Comparison of ENCODE assay signal across 9 cellular contexts in genomic region chr5:76622973-76623596, GRCh38. TPM values are rescaled to one million over a fixed set of nuclear protein-coding genes. Genes with fewer than 3 reads are reported as not detected.
DNase-seq lines count a peak whose midpoint lies in the region; ATAC-seq and TF ChIP-seq lines count a peak whose summit lies in the region.
"Had no signal": no experiment of that assay in that cellular context is flagged by ENCODE, and none has a peak within 500 bp of the region (broad histone marks: within the 10 kb centered on the region; RNA-seq: fewer than 3 reads in every experiment).

Gene F2RL2, minus strand, starts transcription at chr5:76623403. Its CDS starts 173 bp downstream, at chr5:76623230.

- no peaks in the 10 kb centered on the region for H3K79me1 ChIP-seq in H9 (ENCODE audit: insufficient read depth, low read depth, low read length, poor library complexity, severe bottlenecking)

- H3K27ac ChIP-seq in H9 (ENCODE audit: insufficient read length, low read depth, low read length) (no peak within 1 kb of the TSS), sigmoid colon (peak within 1 kb of the TSS; percentile 4 to 59 (median 45)), MM.1S (ENCODE audit: low read length) (no peak within 1 kb of the TSS)

- H2AFZ ChIP-seq in H9 (ENCODE audit: low read length), result no peak within 1 kb of the TSS
- H2AFZ ChIP-seq in MM.1S (ENCODE audit: low read length), result no peak within 1 kb of the TSS

- no peak within 1 kb of the TSS for H4K5ac ChIP-seq in H9 (ENCODE audit: insufficient read length, low read depth, low read length)

- no CpG with 5 or more reads among the region's 7 CpGs for WGBS in H9 (ENCODE audit: extremely low coverage, insufficient read length, low lambda C conversion rate)
- WGBS in sigmoid colon, 2 donors, result 55 to 75% methylated on average over 7 of the region's 7 CpGs

- H3T11ph ChIP-seq in H9 (ENCODE audit: low read length), result no peak within 1 kb of the TSS

- peaks cover 11 to 22% of the 10 kb centered on the region in 2 experiments for H3K4me1 Mint-ChIP-seq in H9
- H3K4me1 Mint-ChIP-seq in T-helper 17 cell, result peaks cover 30% of the 10 kb centered on the region
- H3K4me1 Mint-ChIP-seq in progenitor cell of endocrine pancreas (ENCODE audit: low read depth), result peaks cover 7% of the 10 kb centered on the region

- H3K27me3 Mint-ChIP-seq in H9 (ENCODE audit: low read depth) (no peaks in the 10 kb centered on the region), T-helper 17 cell (no peaks in the 10 kb centered on the region), progenitor cell of endocrine pancreas (peaks cover 7% of the 10 kb centered on the region)

- no peak within 1 kb of the TSS for H3K14ac ChIP-seq in H9 (ENCODE audit: insufficient read depth, low read length)

- no peak within 1 kb of the TSS for H2BK12ac ChIP-seq in H9 (ENCODE audit: insufficient read length, low read depth, low read length)

- intact Hi-C loops in sigmoid colon (cut with DNase I), result no loop called here

- H2BK20ac ChIP-seq in H9 (ENCODE audit: low read depth, low read length, poor library complexity, severe bottlenecking), result no peak within 1 kb of the TSS

- no peak within 1 kb of the TSS for H3K4ac ChIP-seq in H9 (ENCODE audit: low read depth, low read length)

- no peak within 1 kb of the TSS for H3K18ac ChIP-seq in H9 (ENCODE audit: insufficient read length, low read depth, low read length)

- no peaks in the 10 kb centered on the region for H3F3A ChIP-seq in MM.1S (ENCODE audit: insufficient read depth, low read length)

- no peak within 1 kb of the TSS for H3K9ac ChIP-seq in H9 (ENCODE audit: extremely low read depth, insufficient read length, low read length)
- no peak within 1 kb of the TSS for H3K9ac ChIP-seq in MM.1S (ENCODE audit: low read length)

- H3K27ac Mint-ChIP-seq in H9 (peak within 1 kb of the TSS in 2 of 3 experiments; percentile 39 to 56; a peak in 2 of 7 replicates), T-helper 17 cell (peak within 1 kb of the TSS; percentile 81), progenitor cell of endocrine pancreas (no peak within 1 kb of the TSS)

- H3K4me3 ChIP-seq in sigmoid colon (peak within 1 kb of the TSS; percentile 10 to 21 (median 14)), MM.1S (ENCODE audit: low read length) (no peak within 1 kb of the TSS)

- no peak within 1 kb of the TSS for H4K8ac ChIP-seq in H9 (replicated peaks; ENCODE audit: insufficient read length, low read depth, low read length)

- H3K4me3 Mint-ChIP-seq in H9, result no peak within 1 kb of the TSS
- H3K4me3 Mint-ChIP-seq in T-helper 17 cell, result no peak within 1 kb of the TSS
- no peak within 1 kb of the TSS for H3K4me3 Mint-ChIP-seq in progenitor cell of endocrine pancreas (ENCODE audit: low read depth)

- H3K9me3 ChIP-seq in H9 (ENCODE audit: control insufficient read depth, low read depth, low read length), result no peaks in the 10 kb centered on the region
- H3K9me3 ChIP-seq in T-helper 17 cell (ENCODE audit: control insufficient read depth, low read length, poor library complexity, severe bottlenecking), result no peaks in the 10 kb centered on the region
- H3K9me3 ChIP-seq in sigmoid colon, result no peaks in the 10 kb centered on the region
- H3K9me3 ChIP-seq in MM.1S (replicated peaks; ENCODE audit: insufficient read depth, low read length), result no peaks in the 10 kb centered on the region

- no peak within 1 kb of the TSS for H2AK5ac ChIP-seq in H9 (ENCODE audit: insufficient read length, low read length)

- H2BK120ac ChIP-seq in H9 (ENCODE audit: low read depth, low read length, poor library complexity, severe bottlenecking), result no peak within 1 kb of the TSS

- no peak within 1 kb of the TSS for H3K23ac ChIP-seq in H9 (ENCODE audit: insufficient read length, low read depth, low read length)

- no peak within 1 kb of the TSS for H2BK15ac ChIP-seq in H9 (ENCODE audit: low read depth, low read length)

- H3K4me1 ChIP-seq in H9 (ENCODE audit: insufficient read depth, low read length) (0 out of 2 replicates have a peak, but pooled peaks cover 3% of the 10 kb centered on the region), sigmoid colon (no peaks in the 10 kb centered on the region), MM.1S (ENCODE audit: low read length) (no peaks in the 10 kb centered on the region)

- peak within 1 kb of the TSS; percentile 15 for H2BK5ac ChIP-seq in H9 (ENCODE audit: insufficient read length, low read length)

- H3K27me3 ChIP-seq in H9 (ENCODE audit: insufficient read depth, low read length) (no peaks in the 10 kb centered on the region), sigmoid colon (no peaks in the 10 kb centered on the region), MM.1S (replicated peaks; ENCODE audit: insufficient read depth, low read length) (no peaks in the 10 kb centered on the region)

- H3K56ac ChIP-seq in H9 (ENCODE audit: insufficient read length, low read depth, low read length), result no peak within 1 kb of the TSS

- H3K4me2 ChIP-seq in H9 (ENCODE audit: insufficient read depth, insufficient read length, low read length), result no peak within 1 kb of the TSS
- no peak within 1 kb of the TSS for H3K4me2 ChIP-seq in MM.1S (ENCODE audit: low read depth, low read length)

- ATAC-seq in T-helper 17 cell, result no peak
- no peak for ATAC-seq in HG03175 (IDR thresholded peaks at IDR 0.05; ENCODE audit: unreplicated experiment)

- H3K36me3 ChIP-seq in sigmoid colon (no peaks in the 10 kb centered on the region), MM.1S (replicated peaks; ENCODE audit: insufficient read depth, low read length) (no peaks in the 10 kb centered on the region)

- TF ChIP-seq EP300 in sigmoid colon (IDR thresholded peaks at IDR 0.05), result no peak

- no peak for TF ChIP-seq CTCF in H9 (conservative IDR thresholded peaks at IDR 0.05)
- no peak for TF ChIP-seq CTCF in sigmoid colon (IDR thresholded peaks at IDR 0.05)
- TF ChIP-seq CTCF in MM.1S (IDR thresholded peaks at IDR 0.05; ENCODE audit: low read length), result no peak
- TF ChIP-seq CTCF in progenitor cell of endocrine pancreas (IDR thresholded peaks at IDR 0.05; ENCODE audit: unreplicated experiment), result no peak

- H3K36me3 Mint-ChIP-seq in H9 (ENCODE audit: insufficient read depth in 1 of 3, low read depth in 3 of 3), result peaks cover 0 to 5% (median under 1%) of the 10 kb centered on the region in 3 experiments; a peak in 2 of 7 replicates
- H3K36me3 Mint-ChIP-seq in T-helper 17 cell (ENCODE audit: low read depth), result peaks cover 12% of the 10 kb centered on the region
- no peaks in the 10 kb centered on the region for H3K36me3 Mint-ChIP-seq in progenitor cell of endocrine pancreas (ENCODE audit: insufficient read depth)

- H3K9me2 ChIP-seq in MM.1S (replicated peaks; ENCODE audit: insufficient read depth, low read length), result no peaks in the 10 kb centered on the region

- no peak for TF ChIP-seq POLR2A in sigmoid colon (IDR thresholded peaks at IDR 0.05)

- H3K79me2 ChIP-seq in H9 (ENCODE audit: insufficient read depth, low read length), result no peaks in the 10 kb centered on the region
- no peaks in the 10 kb centered on the region for H3K79me2 ChIP-seq in MM.1S (ENCODE audit: low read length)

- DNase-seq in H9 (peak; percentile 49), T-helper 17 cell (no peak), glomerular endothelial cell (ENCODE audit: extremely low read depth, low read depth, low spot score) (no peak), sigmoid colon (peak; percentile 69), MM.1S (no peak), progenitor cell of endocrine pancreas (ENCODE audit: low spot score, unreplicated experiment) (no peak), NCI-H2171 treated with DMSO at 0.1 percent for 48 hours (lab: John Stamatoyannopoulos, UW) (no peak)

- H4K91ac ChIP-seq in H9 (ENCODE audit: insufficient read length, low read depth, low read length), result no peak within 1 kb of the TSS

- H3K9me3 Mint-ChIP-seq in H9 (no peaks in the 10 kb centered on the region), progenitor cell of endocrine pancreas (ENCODE audit: low read depth) (no peaks in the 10 kb centered on the region)

- H4K20me1 ChIP-seq in H9 (ENCODE audit: control insufficient read depth, insufficient read depth, insufficient read length), result no peaks in the 10 kb centered on the region
- no peaks in the 10 kb centered on the region for H4K20me1 ChIP-seq in MM.1S (ENCODE audit: insufficient read depth, low read length)

- H3K23me2 ChIP-seq in H9 (ENCODE audit: insufficient read length, low read depth, low read length, poor library complexity, severe bottlenecking), result no peaks in the 10 kb centered on the region

RNA-seq across cellular contexts. Expression of gene F2RL2, which starts in this region (rescaled TPM):
- total RNA-seq in H9 (2021) (0.09 TPM in 1 of 2 replicates, not detected in the other), T-helper 17 cell (not detected), glomerular endothelial cell (13.3 and 30.9 TPM in 2 replicates), sigmoid colon (1 to 10 TPM; 1.4 to 6.6 (median 3.9) TPM), progenitor cell of endocrine pancreas (0.16 TPM in 1 of 2 replicates, not detected in the other)
- polyA plus RNA-seq in sigmoid colon, result 1 to 10 TPM in 1 of 3 donors, under 1 TPM in 1, not detected in 1; 0.60 to 1.0 TPM
- total RNA-seq: T-helper 1 cell treated with Interleukin-12 subunit alpha and Interleukin-12 subunit beta and Interleukin-4 antibody, amounts not matched to agents 30 ng/mL and 1 ng/mL, for 36 hours had no signal

Comparison
In these comparisons a context has a peak if more than half of its experiments do, and no peak if none do; other contexts are left out.
1. Peak in DNase-seq in H9; RNA of the gene not detected or under 1 TPM.
2. H3K27ac ChIP-seq: peak in sigmoid colon (4 of 4); none in H9 (single experiment) and MM.1S (single experiment).